Comparison of ENCODE assay signal across 9 cellular contexts in the genomic region with DNA sequence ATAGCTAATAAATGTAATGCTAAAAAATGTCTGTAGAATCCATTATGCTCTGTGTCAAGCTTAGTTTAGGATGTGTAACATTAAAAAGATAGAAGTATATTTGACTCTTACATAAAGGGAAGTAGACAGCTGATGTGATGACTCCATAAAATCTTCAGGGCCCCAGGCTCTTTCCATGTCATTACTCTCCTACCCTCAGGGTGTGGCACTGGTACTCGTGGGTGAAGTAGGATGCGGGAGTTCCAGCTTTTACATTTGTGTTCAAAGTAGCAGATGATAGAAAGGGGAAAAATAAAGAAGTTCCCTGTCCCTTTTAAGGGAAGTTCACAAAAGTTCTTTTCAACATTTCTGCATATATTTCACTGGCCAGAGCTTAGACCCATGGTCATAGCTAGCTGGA.
"Had no signal": no experiment of that assay in that cellular context is flagged by ENCODE, and none has a peak within 500 bp of the region (broad histone marks: within the 10 kb centered on the region; RNA-seq: fewer than 3 reads in every experiment).

No MANE protein-coding gene starts in this region.

- H3K9me3 ChIP-seq: HAP-1 had no signal

- H3K4me3 Mint-ChIP-seq: GM23338, H9, HFFc6 had no signal

- H3K36me3 ChIP-seq: HAP-1 had no signal

- H3K4me2 ChIP-seq: GM23338 had no signal

- ATAC-seq: GM23338, HCT116 had no signal

- H3K4me1 Mint-ChIP-seq: GM23338, H9 had no signal

- H2AFZ ChIP-seq: GM23248, GM23338 had no signal

- DNase-seq: GM23248, GOT3, H7, H9, HCEC 1CT, HFFc6 had no signal

- H3K27ac Mint-ChIP-seq: GM23338, H9, HFFc6 had no signal

- H3K4me3 ChIP-seq: GM23248, GM23338, HAP-1 had no signal

- H3K27ac ChIP-seq: GM23248 had no signal

- H3K9ac ChIP-seq: GM23248 had no signal
